Comparison of ENCODE assay signal across 8 cellular contexts in genomic region chr3:33131328-33132018, GRCh38. TPM values are rescaled to one million over a fixed set of nuclear protein-coding genes. Genes with fewer than 3 reads are reported as not detected.
DNase-seq lines count a peak whose midpoint lies in the region; ATAC-seq and TF ChIP-seq lines count a peak whose summit lies in the region.

No MANE protein-coding gene starts in this region.

- H3K36me3 Mint-ChIP-seq in brain (peaks cover 35% of the 10 kb centered on the region), immature natural killer cell (peaks cover 22 to 39% (median 24%) of the 10 kb centered on the region in 3 donors)

- H3K4me3 Mint-ChIP-seq in brain (no peak overlapping the region), immature natural killer cell (no peak overlapping the region)

- DNase-seq in NCI-H2081 (lab: John Stamatoyannopoulos, UW): peak; percentile 51 to 66
- DNase-seq in NCI-H2081 treated with DMSO at 0.1 percent for 48 hours (lab: John Stamatoyannopoulos, UW): no peak
- peak; percentile 57 for DNase-seq in Jurkat, Clone E6-1 (ENCODE audit: low read depth, low spot score)
- peak; percentile 65 for DNase-seq in RPMI7951 (ENCODE audit: low read depth)
- DNase-seq in immature natural killer cell: peak; percentile 18 to 32 (median 26)
- DNase-seq in stimulated activated CD4-positive, alpha-beta T cell treated with anti-CD3 and anti-CD28 coated beads, Interleukin-1b, Interleukin-23, amount 100 ng/mL, for 48 hours: peak; percentile 10

- H3K4me1 Mint-ChIP-seq in brain: peaks cover 8% of the 10 kb centered on the region
- peaks cover 0 to 5% of the 10 kb centered on the region in 2 donors for H3K4me1 Mint-ChIP-seq in immature natural killer cell

- H3K27ac Mint-ChIP-seq in brain (peak overlapping the region in 1 of 5 experiments; percentile 3), immature natural killer cell (no peak overlapping the region)

- no peak overlapping the region for H3K4me3 ChIP-seq in Jurkat, Clone E6-1 (ENCODE audit: low read length)

- peaks cover 0 to 2% (median 0%) of the 10 kb centered on the region in 5 experiments for H3K9me3 Mint-ChIP-seq in brain
- H3K9me3 Mint-ChIP-seq in immature natural killer cell: no peaks in the 10 kb centered on the region

- no peaks in the 10 kb centered on the region for H3K27me3 Mint-ChIP-seq in brain
- no peaks in the 10 kb centered on the region for H3K27me3 Mint-ChIP-seq in immature natural killer cell (ENCODE audit: low read depth in 3 of 3)

- ATAC-seq in GM21786 (IDR thresholded peaks at IDR 0.05; ENCODE audit: unreplicated experiment): peak; percentile 71

- peak; percentile 87 for TF ChIP-seq CTCF in brain (conservative IDR thresholded peaks at IDR 0.05)

RNA-seq across cellular contexts. Expression of gene CRTAP, which starts 17.7 kb away (rescaled TPM):
- 43.0 TPM for polyA plus RNA-seq in Jurkat, Clone E6-1 (2012; ENCODE audit: insufficient read depth, insufficient read length)
- 256 and 302 TPM in 2 replicates for total RNA-seq in RPMI7951 (2014; rRNA removed; shearing (Covaris generic))
- polyA plus RNA-seq in brain (ENCODE audit: insufficient read depth, low read depth, low replicate concordance) (50.1 TPM), immature natural killer cell (100 to 1,000 TPM in 1 of 3 donors, 10 to 100 TPM in 2; 57.8 to 102 (median 58.7) TPM)

RNA-seq across cellular contexts. Expression of gene GLB1, which starts 34.5 kb away (rescaled TPM):
- polyA plus RNA-seq in Jurkat, Clone E6-1 (2012; ENCODE audit: insufficient read depth, insufficient read length): 55.2 TPM
- total RNA-seq in RPMI7951 (2014; rRNA removed; shearing (Covaris generic)): 95.3 and 95.6 TPM in 2 replicates
- polyA plus RNA-seq in brain (ENCODE audit: insufficient read depth, low read depth, low replicate concordance): 21.1 TPM
- polyA plus RNA-seq in immature natural killer cell: 10 to 100 TPM; 36.8 to 60.0 (median 47.2) TPM

RNA-seq across cellular contexts. Expression of gene TMPPE, which starts 34.5 kb away (rescaled TPM):
- polyA plus RNA-seq in Jurkat, Clone E6-1 (2012; ENCODE audit: insufficient read depth, insufficient read length): 0.52 TPM
- total RNA-seq in RPMI7951 (2014; rRNA removed; shearing (Covaris generic)): 2.4 and 3.0 TPM in 2 replicates
- polyA plus RNA-seq in brain (ENCODE audit: insufficient read depth, low read depth, low replicate concordance) (0.24 TPM), immature natural killer cell (1 to 10 TPM in 1 of 3 donors, under 1 TPM in 1, not detected in 1; 0.10 to 2.2 TPM)
